In genomic region chr2:241671457-241672240, GRCh38 we compare ENCODE assay signal across 1 cellular context.
TF ChIP-seq lines count a peak whose summit lies in the region.

No MANE protein-coding gene starts in this region.

TF ChIP-seq in GM12878, 131 proteins besides CTCF, POLR2A, EP300 and RAD21:
- TF ChIP-seq TBL1XR1 (IDR thresholded peaks at IDR 0.05; ENCODE audit: low read depth, low read length) (no peak), FOS (IDR thresholded peaks at IDR 0.05; ENCODE audit: borderline replicate concordance, extremely low read depth, insufficient read length) (no peak), MTA3 (IDR thresholded peaks at IDR 0.05; ENCODE audit: borderline replicate concordance, low read length) (no peak), NFIC (IDR thresholded peaks at IDR 0.05; ENCODE audit: low read depth, low read length) (no peak), CEBPZ (IDR thresholded peaks at IDR 0.05; ENCODE audit: low read depth, low read length) (no peak), HCFC1 (IDR thresholded peaks at IDR 0.05; ENCODE audit: low read length) (no peak), ATF2 (IDR thresholded peaks at IDR 0.05; ENCODE audit: low read length) (no peak), JUND (IDR thresholded peaks at IDR 0.05; ENCODE audit: low read depth, low read length) (no peak), ZNF217 (IDR thresholded peaks at IDR 0.05) (no peak), ZNF622 (IDR thresholded peaks at IDR 0.05) (no peak), NFXL1 (IDR thresholded peaks at IDR 0.05; ENCODE audit: borderline replicate concordance) (no peak), SMAD5 (IDR thresholded peaks at IDR 0.05; ENCODE audit: low read depth) (no peak), HSF1 (IDR thresholded peaks at IDR 0.05; ENCODE audit: low read depth, low read length) (no peak), YY1 (IDR thresholded peaks at IDR 0.05; ENCODE audit: low read depth, low read length) (no peak), RELA (IDR thresholded peaks at IDR 0.05; ENCODE audit: borderline replicate concordance, partially characterized antibody) (no peak), CREB1 (IDR thresholded peaks at IDR 0.05; ENCODE audit: low read depth) (no peak)
